1 cellular context compared by ENCODE assay signal in genomic region chr17:3843935-3844516, GRCh38.
TF ChIP-seq lines count a peak whose summit lies in the region.

No MANE protein-coding gene starts in this region.

TF ChIP-seq in GM12878, 131 proteins besides CTCF, POLR2A, EP300 and RAD21:
- TF ChIP-seq RBBP5 (conservative IDR thresholded peaks at IDR 0.05): no peak
- peak; percentile 54; the same call in 1 of the 2 replicates for TF ChIP-seq SMC3 (IDR thresholded peaks at IDR 0.05; ENCODE audit: borderline replicate concordance, low read length)
TF ChIP-seq in GM12878: peak in this region for 1.
